ENCODE assay signal across 33 cellular contexts in the genomic region with DNA sequence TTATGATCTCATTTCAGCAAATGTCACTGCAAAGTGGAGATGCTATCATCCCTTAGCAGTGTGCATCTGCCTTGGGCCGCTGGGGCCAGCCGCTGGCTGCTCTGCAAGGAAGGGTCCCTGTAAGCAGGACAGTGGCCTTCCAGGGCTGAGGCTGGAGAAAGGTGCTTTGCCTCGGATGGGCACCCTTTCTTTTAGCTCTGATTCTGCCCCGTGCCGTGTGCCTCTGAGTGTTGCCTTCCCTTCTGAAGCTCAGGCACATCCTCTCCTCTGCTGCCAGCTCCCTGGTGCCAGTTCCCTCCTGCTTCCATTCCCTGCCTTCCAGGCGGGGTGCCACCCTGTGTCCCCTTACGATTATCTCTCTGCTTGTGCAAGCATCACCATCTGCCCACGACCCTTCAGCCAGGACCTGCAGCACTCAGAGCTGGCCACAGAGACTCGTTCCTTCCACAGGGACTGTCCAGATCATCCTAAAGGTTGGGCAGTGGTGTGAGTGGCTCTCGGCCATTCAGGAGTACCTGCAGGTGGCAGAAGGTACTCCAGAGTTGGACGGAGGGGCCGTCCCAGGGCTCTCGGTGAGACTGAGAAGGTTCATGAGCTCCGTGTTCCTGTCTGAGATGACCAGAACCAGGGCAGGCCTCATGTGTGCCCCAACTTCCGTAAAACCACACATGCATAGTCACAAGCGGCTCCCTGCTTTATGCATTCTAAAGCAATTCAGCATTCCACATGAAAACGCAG.
DNase-seq lines count a peak whose midpoint lies in the region; ATAC-seq, FAIRE-seq and TF ChIP-seq lines count a peak whose summit lies in the region.
"Had no signal": no experiment of that assay in that cellular context is flagged by ENCODE, and none has a peak within 500 bp of the region (broad histone marks: within the 10 kb centered on the region; RNA-seq: fewer than 3 reads in every experiment).

No MANE protein-coding gene starts in this region.

- no peak overlapping the region for H2BK15ac ChIP-seq in H9 (ENCODE audit: low read depth, low read length)

- no peak overlapping the region for H2BK12ac ChIP-seq in H9 (ENCODE audit: insufficient read length, low read depth, low read length)

- no peaks in the 10 kb centered on the region for H3K79me1 ChIP-seq in H9 (ENCODE audit: insufficient read depth, low read depth, low read length, poor library complexity, severe bottlenecking)

- H3K79me2 ChIP-seq in H9 (ENCODE audit: insufficient read depth, low read length) (no peaks in the 10 kb centered on the region), HepG2 (ENCODE audit: insufficient read depth, low read length) (no peaks in the 10 kb centered on the region)
- H3K79me2 ChIP-seq: hepatocyte, parathyroid adenoma had no signal

- no TSS peak for BruUV-seq in HepG2 (replicated peaks; lab: Mats Ljungman, UMichigan)

- TF ChIP-seq CTCF in H9 (conservative IDR thresholded peaks at IDR 0.05), result no peak
- TF ChIP-seq CTCF in Peyer's patch (IDR thresholded peaks at IDR 0.05), result no peak
- no peak for TF ChIP-seq CTCF in HepG2 (CRISPR knock-in tag; IDR thresholded peaks at IDR 0.05)
- TF ChIP-seq CTCF in stomach (IDR thresholded peaks at IDR 0.05), result no peak

- TF ChIP-seq POLR2A in Peyer's patch (IDR thresholded peaks at IDR 0.05), result no peak
- TF ChIP-seq POLR2A in HepG2 (IDR thresholded peaks at IDR 0.05; ENCODE audit: insufficient read depth in 1 of 2, low read depth in 2 of 2, low read length in 2 of 2), result no peak
- TF ChIP-seq POLR2A in stomach (IDR thresholded peaks at IDR 0.05), result no peak

- H4K91ac ChIP-seq in H9 (ENCODE audit: insufficient read length, low read depth, low read length), result no peak overlapping the region

- peaks cover 76% of the 10 kb centered on the region for H3K27me3 Mint-ChIP-seq in H9 (ENCODE audit: low read depth)

- no peaks in the 10 kb centered on the region for H3K36me3 Mint-ChIP-seq in H9 (ENCODE audit: insufficient read depth in 1 of 3, low read depth in 3 of 3)
- H3K36me3 Mint-ChIP-seq: memory B cell had no signal

- TF ChIP-seq EP300 in HepG2 (IDR thresholded peaks at IDR 0.05; ENCODE audit: low read depth in 2 of 2, low read length in 2 of 2) (no peak), HepG2 (CRISPR knock-in tag; IDR thresholded peaks at IDR 0.05; ENCODE audit: borderline replicate concordance) (no peak), stomach (IDR thresholded peaks at IDR 0.05) (no peak)

- no peak overlapping the region for H4K8ac ChIP-seq in H9 (replicated peaks; ENCODE audit: insufficient read length, low read depth, low read length)

- DNase-seq in H9 (peak; percentile 25), Peyer's patch (peak in 2 of 3 donors; percentile 24 to 40), HepG2 (ENCODE audit: low spot score) (no peak), stomach (peak; percentile 22), 8988T (no peak)
- DNase-seq: activated CD4-positive, alpha-beta T cell treated with anti-CD3 and anti-CD28 coated beads, Interleukin-2, amount 10 ng/mL, durations not matched to agents 7 days and 5 days; activated naive CD4-positive, alpha-beta T cell treated with Interleukin-2 at 50 U/mL for 16 hours; activated T-cell treated with anti-CD3 and anti-CD28 coated beads, Interleukin-2, amount 50 U/mL, for 4 hours; body of pancreas; C1 segment of cervical spinal cord; cerebellar nuclear complex; GDM1; left cardiac atrium; NCI-H1417 treated with DMSO at 0.1 percent for 48 hours; NCI-H2029 treated with DMSO at 0.1 percent for 48 hours; NCI-H2227 treated with DMSO at 0.1 percent for 48 hours; NCI-H526 treated with DMSO at 0.1 percent for 48 hours; NK-92 treated with Interleukin-12 subunit alpha and Interleukin-12 subunit beta, amount 100 ng/mL, for 24 hours; PC-9; SHP77; stimulated activated CD4-positive, alpha-beta T cell treated with anti-CD3 and anti-CD28 coated beads, Interleukin-1b, Interleukin-23, amount 100 ng/mL, for 48 hours; stimulated activated naive CD8-positive, alpha-beta T cell treated with anti-CD3 and anti-CD28 coated beads, Interleukin-15, Interleukin-2, amounts not matched to agents 100 U/mL and 50 U/mL, for 24 hours; testis had no signal

- no peak overlapping the region for H3K18ac ChIP-seq in H9 (ENCODE audit: insufficient read length, low read depth, low read length)

- H3K27ac Mint-ChIP-seq in H9, result no peak overlapping the region
- H3K27ac Mint-ChIP-seq: activated CD4-positive, alpha-beta T cell treated with anti-CD3 and anti-CD28 coated beads, Interleukin-2, amount 10 ng/mL, durations not matched to agents 7 days and 5 days; memory B cell had no signal

- H3K4me1 ChIP-seq in H9 (ENCODE audit: insufficient read depth, low read length) (no peaks in the 10 kb centered on the region), Peyer's patch (no peaks in the 10 kb centered on the region), HepG2 (ENCODE audit: insufficient read depth, low read length) (no peaks in the 10 kb centered on the region), stomach (no peaks in the 10 kb centered on the region)
- H3K4me1 ChIP-seq: adrenal gland, body of pancreas, Caco-2, parathyroid adenoma, testis had no signal

- no peak overlapping the region for H3K27ac ChIP-seq in H9 (ENCODE audit: insufficient read length, low read depth, low read length)
- no peak overlapping the region for H3K27ac ChIP-seq in Peyer's patch
- H3K27ac ChIP-seq in HepG2 (ENCODE audit: extremely low read length, insufficient read depth, low read length), result no peak overlapping the region
- no peak overlapping the region for H3K27ac ChIP-seq in stomach
- H3K27ac ChIP-seq: adrenal gland, body of pancreas, dorsolateral prefrontal cortex, hepatocyte, parathyroid adenoma, PC-9, testis had no signal

- no peak overlapping the region for H2BK120ac ChIP-seq in H9 (ENCODE audit: low read depth, low read length, poor library complexity, severe bottlenecking)

- no peaks in the 10 kb centered on the region for H3K23me2 ChIP-seq in H9 (ENCODE audit: insufficient read length, low read depth, low read length, poor library complexity, severe bottlenecking)

- no peaks in the 10 kb centered on the region for H4K20me1 ChIP-seq in H9 (ENCODE audit: control insufficient read depth, insufficient read depth, insufficient read length)
- H4K20me1 ChIP-seq in HepG2 (ENCODE audit: insufficient read depth, low read length), result peaks cover 13% of the 10 kb centered on the region; the same call in 1 of the 2 replicates

- CTCF ChIA-PET in HepG2 (lab: Yijun Ruan, JAX; ENCODE audit: low intra/inter-chr PET ratio, low total read pairs), result no interaction called here

- H3K4me1 Mint-ChIP-seq in H9, result peaks cover 0 to 6% of the 10 kb centered on the region in 2 experiments; a peak in 2 of 4 replicates
- H3K4me1 Mint-ChIP-seq: activated CD4-positive, alpha-beta T cell treated with anti-CD3 and anti-CD28 coated beads, Interleukin-2, amount 10 ng/mL, durations not matched to agents 7 days and 5 days; memory B cell had no signal

- no peak overlapping the region for H2BK20ac ChIP-seq in H9 (ENCODE audit: low read depth, low read length, poor library complexity, severe bottlenecking)

- no peak for TF ChIP-seq RAD21 in HepG2 (CRISPR knock-in tag; IDR thresholded peaks at IDR 0.05)

- no peak for FAIRE-seq in HepG2 (lab: Jason Lieb, UNC)
- FAIRE-seq: endothelial cell of umbilical vein had no signal

- no peak overlapping the region for H3K4me3 ChIP-seq in Peyer's patch
- H3K4me3 ChIP-seq in HepG2 (replicated peaks in 1 of 3; ENCODE audit: insufficient read depth in 1 of 3, low read depth in 2 of 3, low read length in 3 of 3), result no peak overlapping the region
- no peak overlapping the region for H3K4me3 ChIP-seq in stomach
- H3K4me3 ChIP-seq: adrenal gland, body of pancreas, dorsolateral prefrontal cortex, hepatocyte, PC-9, smooth muscle cell, testis had no signal

- no peak overlapping the region for H3K4me3 Mint-ChIP-seq in H9
- H3K4me3 Mint-ChIP-seq: activated CD4-positive, alpha-beta T cell treated with anti-CD3 and anti-CD28 coated beads, Interleukin-2, amount 10 ng/mL, durations not matched to agents 7 days and 5 days; activated T-cell treated with anti-CD3 and anti-CD28 coated beads, Interleukin-2, amount 50 U/mL, for 4 hours; memory B cell had no signal

- WGBS in H9 (ENCODE audit: extremely low coverage, insufficient read length, low lambda C conversion rate), result no CpG with 5 or more reads among the region's 17 CpGs
- 19% methylated on average over 10 of the region's 17 CpGs for WGBS in HepG2 (ENCODE audit: low lambda C conversion rate)
- WGBS in stomach, 5 donors, result 73 to 81% (median 76%) methylated on average over 15 to 17 of the region's 17 CpGs

- no peak overlapping the region for H2BK5ac ChIP-seq in H9 (ENCODE audit: insufficient read length, low read length)

- in situ Hi-C loops in HepG2 (cut with HindIII; ENCODE audit: extremely low pct_ligation_motif_present, low pct_unique_long_range_greater_than_20kb), result no loop called here

- no peak overlapping the region for H4K5ac ChIP-seq in H9 (ENCODE audit: insufficient read length, low read depth, low read length)

- H3K27me3 ChIP-seq in H9 (ENCODE audit: insufficient read depth, low read length) (no peaks in the 10 kb centered on the region), Peyer's patch (no peaks in the 10 kb centered on the region), HepG2 (ENCODE audit: control insufficient read depth in 1 of 2, insufficient read depth in 2 of 2, low read length in 2 of 2) (peaks cover 2 to 55% of the 10 kb centered on the region in 2 experiments; a peak in 4 of 5 replicates), stomach (peaks cover 0 to 20% (median 0%) of the 10 kb centered on the region in 3 donors)
- H3K27me3 ChIP-seq: body of pancreas, testis had no signal

- POLR2A ChIA-PET in HepG2 (lab: Yijun Ruan, JAX), result no interaction called here

- no peak overlapping the region for H3K4ac ChIP-seq in H9 (ENCODE audit: low read depth, low read length)

- H3K36me3 ChIP-seq in Peyer's patch (no peaks in the 10 kb centered on the region), HepG2 (replicated peaks in 1 of 2; ENCODE audit: control insufficient read depth in 1 of 2, insufficient read depth in 2 of 2, low read length in 2 of 2) (no peaks in the 10 kb centered on the region), stomach (no peaks in the 10 kb centered on the region)
- H3K36me3 ChIP-seq: adrenal gland had no signal

- H2AFZ ChIP-seq in H9 (ENCODE audit: low read length) (no peak overlapping the region), HepG2 (ENCODE audit: low read length) (no peak overlapping the region)
- H2AFZ ChIP-seq: hepatocyte, parathyroid adenoma, PC-9 had no signal

- intact Hi-C loops in HepG2 (cut with micrococcal nuclease; ENCODE audit: unreplicated experiment) (no loop called here), stomach (cut with DNase I; ENCODE audit: low total_unique reads) (no loop called here)

- no peak overlapping the region for H3K56ac ChIP-seq in H9 (ENCODE audit: insufficient read length, low read depth, low read length)

- no peak overlapping the region for H2AK5ac ChIP-seq in H9 (ENCODE audit: insufficient read length, low read length)

- no peak overlapping the region for H3K23ac ChIP-seq in H9 (ENCODE audit: insufficient read length, low read depth, low read length)

- ATAC-seq in HepG2, result peak; percentile 55
- no peak for ATAC-seq in HG03354 (IDR thresholded peaks at IDR 0.05; ENCODE audit: poor library complexity, severe bottlenecking, unreplicated experiment)
- no peak for ATAC-seq in GM18867 (IDR thresholded peaks at IDR 0.05; ENCODE audit: unreplicated experiment)
- ATAC-seq: activated T-cell treated with anti-CD3 and anti-CD28 coated beads, Interleukin-2, amount 50 U/mL, for 4 hours; body of pancreas; left cardiac atrium; stimulated activated naive CD8-positive, alpha-beta T cell treated with anti-CD3 and anti-CD28 coated beads, Interleukin-15, Interleukin-2, amounts not matched to agents 100 U/mL and 50 U/mL, for 24 hours had no signal

- H3T11ph ChIP-seq in H9 (ENCODE audit: low read length), result no peak overlapping the region

- H3K9ac ChIP-seq in H9 (ENCODE audit: extremely low read depth, insufficient read length, low read length), result no peak overlapping the region
- H3K9ac ChIP-seq in HepG2 (ENCODE audit: insufficient read depth, low read depth, low read length), result no peak overlapping the region
- H3K9ac ChIP-seq: parathyroid adenoma had no signal

- H3K14ac ChIP-seq in H9 (ENCODE audit: insufficient read depth, low read length), result no peak overlapping the region

- H3K9me3 Mint-ChIP-seq in H9, result no peaks in the 10 kb centered on the region; a peak in 1 of 5 replicates
- H3K9me3 Mint-ChIP-seq: activated CD4-positive, alpha-beta T cell treated with anti-CD3 and anti-CD28 coated beads, Interleukin-2, amount 10 ng/mL, durations not matched to agents 7 days and 5 days; activated T-cell treated with anti-CD3 and anti-CD28 coated beads, Interleukin-2, amount 50 U/mL, for 4 hours; memory B cell had no signal

- H3K9me3 ChIP-seq in H9 (ENCODE audit: control insufficient read depth, low read depth, low read length) (no peaks in the 10 kb centered on the region), Peyer's patch (no peaks in the 10 kb centered on the region), HepG2 (ENCODE audit: low read length) (no peaks in the 10 kb centered on the region), stomach (no peaks in the 10 kb centered on the region)
- H3K9me3 ChIP-seq: adrenal gland, body of pancreas, Caco-2, testis had no signal

- H3K4me2 ChIP-seq in H9 (ENCODE audit: insufficient read depth, insufficient read length, low read length), result no peak overlapping the region
- no peak overlapping the region for H3K4me2 ChIP-seq in HepG2 (ENCODE audit: low read depth, low read length)
- H3K4me2 ChIP-seq: hepatocyte, PC-9, smooth muscle cell had no signal

Comparison
In these comparisons a context has a peak if more than half of its experiments do, and no peak if none do; other contexts are left out.
1. DNase-seq: peak in H9 (single experiment), Peyer's patch (2 of 3) and stomach (single experiment); none in HepG2 (single experiment) and 8988T (single experiment).